13 cellular contexts compared by ENCODE assay signal in genomic region chr2:174902491-174903242, GRCh38.
DNase-seq lines count a peak whose midpoint lies in the region; ATAC-seq, FAIRE-seq and TF ChIP-seq lines count a peak whose summit lies in the region.
"Had no signal": no experiment of that assay in that cellular context is flagged by ENCODE, and none has a peak within 500 bp of the region (broad histone marks: within the 10 kb centered on the region; RNA-seq: fewer than 3 reads in every experiment).

No MANE protein-coding gene starts in this region.

- H3K27ac Mint-ChIP-seq in T-cell = peak overlapping the region; percentile 32 to 76

- intact Hi-C loops in dorsolateral prefrontal cortex (cut with DNase I) = loop anchor here in 1 of 2 donors (10.0 kb wide), 1 partner anchor 128 kb away; no protein-coding TSS in a partner anchor

- ATAC-seq in T-cell (replicated peaks in 1 of 4) = peak; percentile 61 to 99 (median 70)
- no peak for ATAC-seq in HG02852 (IDR thresholded peaks at IDR 0.05; ENCODE audit: unreplicated experiment)
- ATAC-seq in GM21381 (IDR thresholded peaks at IDR 0.05; ENCODE audit: unreplicated experiment) = no peak

- TF ChIP-seq CTCF in dorsolateral prefrontal cortex (IDR thresholded peaks at IDR 0.05 in 54 of 56, conservative IDR thresholded peaks at IDR 0.05 in 2 of 56; ENCODE audit: low read depth in 1 of 56, partially characterized antibody in 56 of 56) = no peak

- H3K27me3 ChIP-seq in dorsolateral prefrontal cortex = no peaks in the 10 kb centered on the region
- H3K27me3 ChIP-seq: right atrium auricular region had no signal

- peak overlapping the region in 58 of 59 donors; percentile 7 to 93 (median 80) for H3K27ac ChIP-seq in dorsolateral prefrontal cortex
- H3K27ac ChIP-seq: epithelial cell of prostate, right atrium auricular region had no signal

- no peak for TF ChIP-seq POLR2A in H54 (IDR thresholded peaks at IDR 0.05; ENCODE audit: low read depth, low read length)

- no peak for DNase-seq in H54 (ENCODE audit: insufficient read length, low spot score)
- DNase-seq in T-cell = peak in 5 of 34 experiments; percentile 5 to 11 (median 8)
- DNase-seq in dorsolateral prefrontal cortex = no peak
- DNase-seq in pulmonary artery endothelial cell (ENCODE audit: low read depth, low spot score) = peak; percentile 4
- DNase-seq in NCI-H2029 (lab: John Stamatoyannopoulos, UW) = no peak
- DNase-seq: Caco-2, MV-4-11, RPMI8226, substantia nigra had no signal

- H3K36me3 Mint-ChIP-seq in T-cell = no peaks in the 10 kb centered on the region

- no peaks in the 10 kb centered on the region for H3K27me3 Mint-ChIP-seq in T-cell

- POLR2A ChIA-PET in T-cell (lab: Charles Lee) = no interaction called here

- CTCF ChIA-PET in T-cell (lab: Charles Lee) = interaction anchor here (0.6 to 1.0 kb wide), 3 partner anchors 16 to 154 kb away, joined by 3 to 5 read pairs (median 3); no protein-coding TSS in a partner anchor

- H3K9me3 Mint-ChIP-seq in T-cell = no peaks in the 10 kb centered on the region

- FAIRE-seq in H54 (lab: Jason Lieb, UNC) = peak; percentile 15

- peak overlapping the region in 1 of 3 donors; percentile 33 for H3K4me3 Mint-ChIP-seq in T-cell

- no peak overlapping the region for H3K4me3 ChIP-seq in dorsolateral prefrontal cortex
- H3K4me3 ChIP-seq: right atrium auricular region had no signal

- H3K4me1 Mint-ChIP-seq in T-cell = peaks cover 27 to 38% (median 30%) of the 10 kb centered on the region in 3 donors

Comparison
In these comparisons a context has a peak if more than half of its experiments do, and no peak if none do; other contexts are left out.
1. ATAC-seq: peak in T-cell (4 of 4); none in HG02852 (single experiment) and GM21381 (single experiment).